Comparison of ENCODE assay signal across 17 cellular contexts in the genomic region with DNA sequence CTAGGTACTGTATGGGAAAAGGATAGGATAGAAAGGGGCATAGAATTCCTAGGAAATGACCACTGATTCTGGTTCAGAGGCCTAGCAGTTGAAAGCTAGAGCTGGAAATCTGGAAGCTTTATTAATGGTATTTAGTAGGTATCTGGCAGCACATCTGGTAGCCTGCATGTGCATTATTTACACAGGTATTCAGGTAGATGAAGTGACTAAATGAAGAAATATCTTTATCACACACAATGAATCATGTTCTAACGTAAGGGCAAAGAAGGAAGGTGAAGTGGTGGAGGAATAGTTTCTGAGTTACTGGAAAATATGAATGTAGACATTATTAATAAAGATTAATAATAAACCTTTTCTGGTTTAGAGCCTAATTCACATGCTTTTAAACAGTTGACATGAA.
DNase-seq lines count a peak whose midpoint lies in the region; ATAC-seq and TF ChIP-seq lines count a peak whose summit lies in the region.
"Had no signal": no experiment of that assay in that cellular context is flagged by ENCODE, and none has a peak within 500 bp of the region (broad histone marks: within the 10 kb centered on the region; RNA-seq: fewer than 3 reads in every experiment).

No MANE protein-coding gene starts in this region.

- H3K27me3 Mint-ChIP-seq in activated naive CD4-positive, alpha-beta T cell treated with anti-CD3 and anti-CD28 coated beads, Interleukin-2, amount 50 U/mL, for 24 hours: no peaks in the 10 kb centered on the region
- no peaks in the 10 kb centered on the region for H3K27me3 Mint-ChIP-seq in activated naive CD8-positive, alpha-beta T cell treated with anti-CD3 and anti-CD28 coated beads for 36 hours

- peaks cover 11% of the 10 kb centered on the region for H3K36me3 Mint-ChIP-seq in activated naive CD4-positive, alpha-beta T cell treated with anti-CD3 and anti-CD28 coated beads, Interleukin-2, amount 50 U/mL, for 24 hours
- peaks cover 25% of the 10 kb centered on the region for H3K36me3 Mint-ChIP-seq in activated naive CD8-positive, alpha-beta T cell treated with anti-CD3 and anti-CD28 coated beads for 36 hours

- no peak overlapping the region for H3K9ac ChIP-seq in mesenchymal stem cell (ENCODE audit: low read length)
- H3K9ac ChIP-seq: KMS-11, parathyroid adenoma, SK-N-SH had no signal

- H3K4me1 ChIP-seq in mesenchymal stem cell (ENCODE audit: control insufficient read depth, insufficient read depth, low read depth, low read length) (peaks cover 3% of the 10 kb centered on the region), thoracic aorta (ENCODE audit: control insufficient read depth in 1 of 2, low read depth in 2 of 2) (peaks cover 70 to 91% of the 10 kb centered on the region in 2 donors)
- H3K4me1 ChIP-seq: parathyroid adenoma had no signal

- DNase-seq in activated naive CD4-positive, alpha-beta T cell (lab: John Stamatoyannopoulos, UW): no peak
- no peak for DNase-seq in activated naive CD8-positive, alpha-beta T cell treated with anti-CD3 and anti-CD28 coated beads for 36 hours
- DNase-seq in mesenchymal stem cell (no peak), thoracic aorta (ENCODE audit: low spot score) (no peak), WERI-Rb-1 (no peak), NCI-H2227 treated with DMSO at 0.1 percent for 48 hours (lab: John Stamatoyannopoulos, UW) (no peak), DMS53 treated with DMSO at 0.1 percent for 48 hours (lab: John Stamatoyannopoulos, UW; ENCODE audit: unreplicated experiment) (no peak)
- DNase-seq: ACHN; activated gamma-delta T cell; COR-L47; endodermal cell; NCI-H345; SK-N-SH; stimulated activated CD4-positive, alpha-beta T cell treated with anti-CD3 and anti-CD28 coated beads, Interleukin-12 subunit alpha, Interleukin-12 subunit beta, amount 100 ng/mL, for 4 hours had no signal

- TF ChIP-seq CTCF in thoracic aorta (IDR thresholded peaks at IDR 0.05) (no peak), WERI-Rb-1 (IDR thresholded peaks at IDR 0.05; ENCODE audit: low read depth, low read length) (no peak)

- no CpG with 5 or more reads among the region's 1 CpG for WGBS in mesenchymal stem cell

- peaks cover 92% of the 10 kb centered on the region for H3K4me1 Mint-ChIP-seq in activated naive CD4-positive, alpha-beta T cell treated with anti-CD3 and anti-CD28 coated beads, Interleukin-2, amount 50 U/mL, for 24 hours
- peaks cover 65% of the 10 kb centered on the region for H3K4me1 Mint-ChIP-seq in activated naive CD8-positive, alpha-beta T cell treated with anti-CD3 and anti-CD28 coated beads for 36 hours
- H3K4me1 Mint-ChIP-seq: endodermal cell had no signal

- no peak overlapping the region for H3K4me3 Mint-ChIP-seq in activated naive CD4-positive, alpha-beta T cell treated with anti-CD3 and anti-CD28 coated beads, Interleukin-2, amount 50 U/mL, for 24 hours
- H3K4me3 Mint-ChIP-seq in activated naive CD8-positive, alpha-beta T cell treated with anti-CD3 and anti-CD28 coated beads for 36 hours: no peak overlapping the region
- H3K4me3 Mint-ChIP-seq: endodermal cell had no signal

- H3K18ac ChIP-seq in mesenchymal stem cell (ENCODE audit: low read depth in 1 of 2, low read length in 2 of 2): no peak overlapping the region

- H3K36me3 ChIP-seq in mesenchymal stem cell (ENCODE audit: control insufficient read depth in 1 of 2, insufficient read depth in 2 of 2, low read depth in 1 of 2, low read length in 2 of 2) (peaks cover 0 to 15% of the 10 kb centered on the region in 2 experiments), thoracic aorta (no peaks in the 10 kb centered on the region), WERI-Rb-1 (no peaks in the 10 kb centered on the region)

- H3K4me3 ChIP-seq in mesenchymal stem cell (ENCODE audit: insufficient read depth in 1 of 2, low read depth in 1 of 2, low read length in 2 of 2): no peak overlapping the region
- no peak overlapping the region for H3K4me3 ChIP-seq in thoracic aorta
- H3K4me3 ChIP-seq in WERI-Rb-1 (ENCODE audit: low read depth, low read length): no peak overlapping the region

- H3K4me2 ChIP-seq in mesenchymal stem cell (ENCODE audit: low read length, poor library complexity, severe bottlenecking): no peak overlapping the region
- H3K4me2 ChIP-seq: KMS-11, SK-N-SH had no signal

- no peak overlapping the region for H3K23ac ChIP-seq in mesenchymal stem cell (ENCODE audit: low read length in 2 of 2)

- no peak overlapping the region for H4K8ac ChIP-seq in mesenchymal stem cell (ENCODE audit: low read length)

- no peak overlapping the region for H2BK120ac ChIP-seq in mesenchymal stem cell (ENCODE audit: low read depth, low read length)

- peaks cover 5% of the 10 kb centered on the region for H3K79me1 ChIP-seq in mesenchymal stem cell (replicated peaks; ENCODE audit: low read length, poor library complexity, severe bottlenecking)

- no peak overlapping the region for H2BK12ac ChIP-seq in mesenchymal stem cell (ENCODE audit: low read length in 2 of 2)

- no peaks in the 10 kb centered on the region for H3K9me3 Mint-ChIP-seq in activated naive CD4-positive, alpha-beta T cell treated with anti-CD3 and anti-CD28 coated beads, Interleukin-2, amount 50 U/mL, for 24 hours
- H3K9me3 Mint-ChIP-seq in activated naive CD8-positive, alpha-beta T cell treated with anti-CD3 and anti-CD28 coated beads for 36 hours: no peaks in the 10 kb centered on the region
- H3K9me3 Mint-ChIP-seq: endodermal cell had no signal

- peak overlapping the region; percentile 82 for H3K27ac Mint-ChIP-seq in activated naive CD4-positive, alpha-beta T cell treated with anti-CD3 and anti-CD28 coated beads, Interleukin-2, amount 50 U/mL, for 24 hours
- peak overlapping the region; percentile 11 for H3K27ac Mint-ChIP-seq in activated naive CD8-positive, alpha-beta T cell treated with anti-CD3 and anti-CD28 coated beads for 36 hours
- H3K27ac Mint-ChIP-seq: endodermal cell had no signal

- no peak overlapping the region for H4K91ac ChIP-seq in mesenchymal stem cell (ENCODE audit: low read length)

- no peak overlapping the region for H2BK5ac ChIP-seq in mesenchymal stem cell (ENCODE audit: low read depth, low read length, poor library complexity, severe bottlenecking)

- H2BK15ac ChIP-seq in mesenchymal stem cell (ENCODE audit: low read depth, poor library complexity, severe bottlenecking): no peak overlapping the region

- no peak overlapping the region for H3K4ac ChIP-seq in mesenchymal stem cell (ENCODE audit: low read depth in 1 of 2, low read length in 2 of 2)

- no peak overlapping the region for H3K27ac ChIP-seq in mesenchymal stem cell (ENCODE audit: low read length, poor library complexity, severe bottlenecking)
- H3K27ac ChIP-seq in thoracic aorta: peak overlapping the region; percentile 39 to 60
- H3K27ac ChIP-seq in WERI-Rb-1: no peak overlapping the region
- H3K27ac ChIP-seq: KMS-11, parathyroid adenoma had no signal

- H2AFZ ChIP-seq in mesenchymal stem cell (ENCODE audit: low read depth, low read length): no peak overlapping the region
- H2AFZ ChIP-seq: parathyroid adenoma had no signal

- no peak overlapping the region for H3K14ac ChIP-seq in mesenchymal stem cell (ENCODE audit: low read length in 2 of 2)

- peak overlapping the region; percentile 77 for H2AK5ac ChIP-seq in mesenchymal stem cell (ENCODE audit: low read length, severe bottlenecking)

- H3K9me3 ChIP-seq in mesenchymal stem cell (ENCODE audit: control insufficient read depth, low read length): no peaks in the 10 kb centered on the region
- no peaks in the 10 kb centered on the region for H3K9me3 ChIP-seq in thoracic aorta
- no peaks in the 10 kb centered on the region for H3K9me3 ChIP-seq in WERI-Rb-1 (ENCODE audit: severe bottlenecking)
- H3K9me3 ChIP-seq: SK-N-SH had no signal

- no peak for ATAC-seq in thoracic aorta (ENCODE audit: insufficient number of reproducible peaks, low FRiP score, low read depth)

- H3K27me3 ChIP-seq in mesenchymal stem cell (ENCODE audit: control insufficient read depth in 1 of 2, insufficient read depth in 1 of 2, low read length in 2 of 2): no peaks in the 10 kb centered on the region
- H3K27me3 ChIP-seq in thoracic aorta (replicated peaks; ENCODE audit: insufficient read depth): no peaks in the 10 kb centered on the region
- H3K27me3 ChIP-seq in WERI-Rb-1 (ENCODE audit: insufficient read depth, low read depth, severe bottlenecking): no peaks in the 10 kb centered on the region

Comparison
In these comparisons a context has a peak if more than half of its experiments do, and no peak if none do; other contexts are left out.
1. H3K27ac ChIP-seq: peak in thoracic aorta (2 of 2); none in mesenchymal stem cell (single experiment) and WERI-Rb-1 (single experiment).